In genomic region chr2:172823451-172823850, GRCh38 we compare ENCODE assay signal across 31 cellular contexts.
DNase-seq lines count a peak whose midpoint lies in the region; ATAC-seq and TF ChIP-seq lines count a peak whose summit lies in the region.
"Had no signal": no experiment of that assay in that cellular context is flagged by ENCODE, and none has a peak within 500 bp of the region (broad histone marks: within the 10 kb centered on the region; RNA-seq: fewer than 3 reads in every experiment).

No MANE protein-coding gene starts in this region.

- H3K36me3 Mint-ChIP-seq in mesothelial cell of epicardium, result no peaks in the 10 kb centered on the region
- H3K36me3 Mint-ChIP-seq: activated CD8-positive, alpha-beta memory T cell treated with anti-CD3 and anti-CD28 coated beads, Interleukin-2, amount 10 ng/mL, durations not matched to agents 7 days and 5 days; brain; CD8-positive, alpha-beta memory T cell had no signal

- H3K27ac ChIP-seq in heart right ventricle, result peak overlapping the region in 5 of 10 donors; percentile 17 to 85 (median 63)
- H3K27ac ChIP-seq in esophagus muscularis mucosa (replicated peaks in 1 of 4), result no peak overlapping the region
- H3K27ac ChIP-seq in prostate gland, result no peak overlapping the region
- H3K27ac ChIP-seq: pancreas had no signal

- H3K27me3 ChIP-seq in heart right ventricle (no peaks in the 10 kb centered on the region), esophagus muscularis mucosa (no peaks in the 10 kb centered on the region), prostate gland (replicated peaks; ENCODE audit: insufficient read depth) (no peaks in the 10 kb centered on the region)
- H3K27me3 ChIP-seq: pancreas had no signal

- DNase-seq in heart right ventricle (no peak), left ventricle myocardium superior (no peak), esophagus muscularis mucosa (ENCODE audit: extremely low spot score) (no peak), mesothelial cell of epicardium (ENCODE audit: low spot score in 2 of 2, unreplicated experiment in 2 of 2) (no peak), prostate gland (ENCODE audit: low spot score) (no peak), G401 (ENCODE audit: low spot score) (no peak), UCSD-AML1 (lab: John Stamatoyannopoulos, UW; ENCODE audit: unreplicated experiment) (no peak)
- DNase-seq: activated CD4-positive, alpha-beta T cell treated with anti-CD3 and anti-CD28 coated beads, Interleukin-2, amount 50 U/mL, for 1 hour; activated CD8-positive, alpha-beta memory T cell treated with anti-CD3 and anti-CD28 coated beads, Interleukin-2, amount 10 ng/mL, durations not matched to agents 7 days and 5 days; activated naive CD4-positive, alpha-beta T cell; activated T-cell treated with anti-CD3 and anti-CD28 coated beads, Interleukin-2, amount 50 U/mL, for 72 hours; CD8-positive, alpha-beta memory T cell; DMS153; H9; IMR-90; NCI-H1092; NCI-H187; NCI-H2171 treated with DMSO at 0.1 percent for 48 hours; NCI-H510A treated with DMSO at 0.1 percent for 48 hours; pancreas; PC-3; right cardiac atrium; SHP77; stimulated activated CD4-positive, alpha-beta T cell treated with anti-CD3 and anti-CD28 coated beads, Interleukin-12 subunit alpha, Interleukin-12 subunit beta, amount 100 ng/mL, for 4 hours; stimulated activated CD4-positive, alpha-beta T cell treated with anti-CD3 and anti-CD28 coated beads, Interleukin-4, amount 100 ng/mL, for 1 hour; substantia nigra; T-helper 9 cell had no signal

- ATAC-seq in heart right ventricle, result peak in 1 of 8 donors; percentile 5
- no peak for ATAC-seq in left ventricle myocardium superior
- ATAC-seq in GM18520 (IDR thresholded peaks at IDR 0.05; ENCODE audit: unreplicated experiment), result no peak
- ATAC-seq: activated CD8-positive, alpha-beta memory T cell treated with anti-CD3 and anti-CD28 coated beads, Interleukin-2, amount 10 ng/mL, durations not matched to agents 7 days and 5 days; activated T-cell treated with anti-CD3 and anti-CD28 coated beads, Interleukin-2, amount 50 U/mL, for 72 hours; left lobe of liver; pancreas; PC-3; right cardiac atrium had no signal

- intact Hi-C loops in heart right ventricle (cut with DNase I), result loop anchor here in 1 of 10 donors (5.0 kb wide), 1 partner anchor 39 kb away; no protein-coding TSS in a partner anchor
- intact Hi-C loops in left ventricle myocardium superior (cut with micrococcal nuclease), result no loop called here
- intact Hi-C loops in esophagus muscularis mucosa (cut with DNase I), result no loop called here
- intact Hi-C loops in prostate gland (cut with DNase I), result no loop called here

- in situ Hi-C loops in G401 (cut with HindIII; ENCODE audit: low sequenced_read_pairs), result no loop called here

- no peak for TF ChIP-seq EP300 in esophagus muscularis mucosa (IDR thresholded peaks at IDR 0.05)

- no peaks in the 10 kb centered on the region for H3K9me3 Mint-ChIP-seq in mesothelial cell of epicardium
- H3K9me3 Mint-ChIP-seq: activated T-cell treated with anti-CD3 and anti-CD28 coated beads, Interleukin-2, amount 50 U/mL, for 72 hours; brain; H9; nephron had no signal

- H3K4me1 ChIP-seq in heart right ventricle (peaks cover 0 to 24% (median 10%) of the 10 kb centered on the region in 9 donors), esophagus muscularis mucosa (no peaks in the 10 kb centered on the region), prostate gland (replicated peaks) (no peaks in the 10 kb centered on the region)
- H3K4me1 ChIP-seq: pancreas had no signal

- TF ChIP-seq POLR2A in esophagus muscularis mucosa (IDR thresholded peaks at IDR 0.05; ENCODE audit: low read depth), result no peak
- no peak for TF ChIP-seq POLR2A in prostate gland (IDR thresholded peaks at IDR 0.05)

- H3K27ac Mint-ChIP-seq in mesothelial cell of epicardium, result peak overlapping the region; percentile 28
- H3K27ac Mint-ChIP-seq: activated CD8-positive, alpha-beta memory T cell treated with anti-CD3 and anti-CD28 coated beads, Interleukin-2, amount 10 ng/mL, durations not matched to agents 7 days and 5 days; activated T-cell treated with anti-CD3 and anti-CD28 coated beads, Interleukin-2, amount 50 U/mL, for 72 hours; brain; CD8-positive, alpha-beta memory T cell; H9; nephron had no signal

- no peaks in the 10 kb centered on the region for H3K36me3 ChIP-seq in heart right ventricle
- H3K36me3 ChIP-seq in esophagus muscularis mucosa, result no peaks in the 10 kb centered on the region
- H3K36me3 ChIP-seq in prostate gland, result no peaks in the 10 kb centered on the region
- H3K36me3 ChIP-seq: pancreas had no signal

- no peak overlapping the region for H3K4me3 Mint-ChIP-seq in mesothelial cell of epicardium
- H3K4me3 Mint-ChIP-seq: activated CD8-positive, alpha-beta memory T cell treated with anti-CD3 and anti-CD28 coated beads, Interleukin-2, amount 10 ng/mL, durations not matched to agents 7 days and 5 days; activated T-cell treated with anti-CD3 and anti-CD28 coated beads, Interleukin-2, amount 50 U/mL, for 72 hours; brain; CD8-positive, alpha-beta memory T cell; H9; nephron had no signal

- TF ChIP-seq CTCF in heart right ventricle (IDR thresholded peaks at IDR 0.05), result no peak
- no peak for TF ChIP-seq CTCF in esophagus muscularis mucosa (IDR thresholded peaks at IDR 0.05)
- TF ChIP-seq CTCF in mesothelial cell of epicardium (IDR thresholded peaks at IDR 0.05; ENCODE audit: unreplicated experiment), result no peak
- TF ChIP-seq CTCF in prostate gland (IDR thresholded peaks at IDR 0.05), result no peak

- peak overlapping the region in 7 of 10 donors; percentile 28 to 53 (median 47) for H3K4me3 ChIP-seq in heart right ventricle
- H3K4me3 ChIP-seq in esophagus muscularis mucosa, result peak overlapping the region; percentile 10 to 31 (median 23)
- H3K4me3 ChIP-seq in prostate gland, result no peak overlapping the region

- H3K9me3 ChIP-seq in heart right ventricle, result no peaks in the 10 kb centered on the region
- H3K9me3 ChIP-seq in esophagus muscularis mucosa, result no peaks in the 10 kb centered on the region
- no peaks in the 10 kb centered on the region for H3K9me3 ChIP-seq in prostate gland
- H3K9me3 ChIP-seq: pancreas had no signal

- 73 to 82% methylated on average over 5 of the region's 5 CpGs for WGBS in heart right ventricle, 2 donors
- 49% methylated on average over 5 of the region's 5 CpGs for WGBS in esophagus muscularis mucosa
- 80% methylated on average over 5 of the region's 5 CpGs for WGBS in prostate gland

- peaks cover 31% of the 10 kb centered on the region for H3K4me1 Mint-ChIP-seq in mesothelial cell of epicardium
- H3K4me1 Mint-ChIP-seq: activated CD8-positive, alpha-beta memory T cell treated with anti-CD3 and anti-CD28 coated beads, Interleukin-2, amount 10 ng/mL, durations not matched to agents 7 days and 5 days; CD8-positive, alpha-beta memory T cell; H9; nephron had no signal

- no peaks in the 10 kb centered on the region for H3K27me3 Mint-ChIP-seq in mesothelial cell of epicardium (ENCODE audit: low read depth)
- H3K27me3 Mint-ChIP-seq: brain had no signal

Comparison
In these comparisons a context has a peak if more than half of its experiments do, and no peak if none do; other contexts are left out.
1. H3K4me3 ChIP-seq: peak in heart right ventricle (7 of 10) and esophagus muscularis mucosa (4 of 4); none in prostate gland (0 of 2).